Comparison of ENCODE assay signal across 8 cellular contexts in genomic region chr1:45014403-45015028, GRCh38. TPM values are rescaled to one million over a fixed set of nuclear protein-coding genes. Genes with fewer than 3 reads are reported as not detected.
DNase-seq lines count a peak whose midpoint lies in the region; ATAC-seq and TF ChIP-seq lines count a peak whose summit lies in the region.

No MANE protein-coding gene starts in this region.

- no peak overlapping the region for H2AFZ ChIP-seq in OCI-LY3 (ENCODE audit: low read depth, low read length)

- no peaks in the 10 kb centered on the region for H3K36me3 ChIP-seq in OCI-LY3 (replicated peaks; ENCODE audit: low read depth, low read length)

- TF ChIP-seq CTCF in OCI-LY3 (IDR thresholded peaks at IDR 0.05; ENCODE audit: low read depth, low read length) (peak; percentile 84), natural killer cell (IDR thresholded peaks at IDR 0.05) (peak; percentile 79)

- H3K36me3 Mint-ChIP-seq in IgD-negative memory B cell (no peaks in the 10 kb centered on the region), natural killer cell (no peaks in the 10 kb centered on the region)
- H3K36me3 Mint-ChIP-seq in stimulated activated memory B cell treated with anti-CD40 and anti-IgM and Interleukin-4, amounts not matched to agents 10 μg/mL and 1 μg/mL and 100 μg/mL, for 72 hours: peaks cover 17% of the 10 kb centered on the region

- no peaks in the 10 kb centered on the region; the same call in 1 of the 2 replicates for H3K79me2 ChIP-seq in OCI-LY3 (ENCODE audit: low read length)

- no peak for TF ChIP-seq POLR2A in erythroblast (IDR thresholded peaks at IDR 0.05; ENCODE audit: low read length)

- peak; percentile 66 for DNase-seq in COLO829 (ENCODE audit: low spot score)
- DNase-seq in activated T-cell treated with anti-CD3 and anti-CD28 coated beads for 24 hours (ENCODE audit: low read depth): peak; percentile 71
- DNase-seq in erythroblast (lab: John Stamatoyannopoulos, UW): peak; percentile 89 to 93
- peak; percentile 67 for DNase-seq in natural killer cell

- H3K4me2 ChIP-seq in OCI-LY3 (ENCODE audit: low read length): no peak overlapping the region

- no peaks in the 10 kb centered on the region for H4K20me1 ChIP-seq in OCI-LY3 (ENCODE audit: insufficient read depth, low read length)

- H3K27me3 Mint-ChIP-seq in IgD-negative memory B cell (peaks cover 1% of the 10 kb centered on the region), natural killer cell (ENCODE audit: low read depth in 2 of 2) (no peaks in the 10 kb centered on the region)
- no peaks in the 10 kb centered on the region for H3K27me3 Mint-ChIP-seq in stimulated activated memory B cell treated with anti-CD40 and anti-IgM and Interleukin-4, amounts not matched to agents 10 μg/mL and 1 μg/mL and 100 μg/mL, for 72 hours

- peak; percentile 48 to 67 (median 48) for ATAC-seq in natural killer cell
- peak; percentile 39 for ATAC-seq in stimulated activated memory B cell treated with anti-CD40 and anti-IgM and Interleukin-4, amounts not matched to agents 10 μg/mL and 1 μg/mL and 100 μg/mL, for 72 hours
- no peak for ATAC-seq in GM21737 (IDR thresholded peaks at IDR 0.05; ENCODE audit: unreplicated experiment)

- intact Hi-C loops in natural killer cell (cut with micrococcal nuclease): loop anchor here (1.0 to 5.0 kb wide), 4 partner anchors 237 to 556 kb away; partner anchors contain the start of gene RPS8

- no peak overlapping the region for H3K4me3 ChIP-seq in OCI-LY3 (ENCODE audit: low read length)

- no peak overlapping the region for H3K9ac ChIP-seq in OCI-LY3 (ENCODE audit: low read length)

- no peak overlapping the region for H3K27ac ChIP-seq in OCI-LY3 (ENCODE audit: low read length)

- peaks cover 18 to 37% (median 32%) of the 10 kb centered on the region in 3 donors for H3K4me1 Mint-ChIP-seq in IgD-negative memory B cell
- H3K4me1 Mint-ChIP-seq in natural killer cell: peaks cover 34 to 48% of the 10 kb centered on the region in 2 donors
- peaks cover 48% of the 10 kb centered on the region for H3K4me1 Mint-ChIP-seq in stimulated activated memory B cell treated with anti-CD40 and anti-IgM and Interleukin-4, amounts not matched to agents 10 μg/mL and 1 μg/mL and 100 μg/mL, for 72 hours

- H3K27ac Mint-ChIP-seq in IgD-negative memory B cell: peak overlapping the region; percentile 39 to 84 (median 52)
- H3K27ac Mint-ChIP-seq in natural killer cell: peak overlapping the region; percentile 51 to 77
- peak overlapping the region; percentile 59 for H3K27ac Mint-ChIP-seq in stimulated activated memory B cell treated with anti-CD40 and anti-IgM and Interleukin-4, amounts not matched to agents 10 μg/mL and 1 μg/mL and 100 μg/mL, for 72 hours

- H3K9me3 ChIP-seq in OCI-LY3 (ENCODE audit: insufficient read depth, low read length): no peaks in the 10 kb centered on the region

- H3K9me3 Mint-ChIP-seq in IgD-negative memory B cell (no peaks in the 10 kb centered on the region), natural killer cell (no peaks in the 10 kb centered on the region)
- no peaks in the 10 kb centered on the region for H3K9me3 Mint-ChIP-seq in stimulated activated memory B cell treated with anti-CD40 and anti-IgM and Interleukin-4, amounts not matched to agents 10 μg/mL and 1 μg/mL and 100 μg/mL, for 72 hours

- H3K4me3 Mint-ChIP-seq in IgD-negative memory B cell: peak overlapping the region; percentile 45 to 87 (median 84)
- H3K4me3 Mint-ChIP-seq in natural killer cell: peak overlapping the region; percentile 72
- H3K4me3 Mint-ChIP-seq in stimulated activated memory B cell treated with anti-CD40 and anti-IgM and Interleukin-4, amounts not matched to agents 10 μg/mL and 1 μg/mL and 100 μg/mL, for 72 hours: peak overlapping the region; percentile 21

- peaks cover 16% of the 10 kb centered on the region for H3K4me1 ChIP-seq in OCI-LY3 (ENCODE audit: low read length)

- no peaks in the 10 kb centered on the region for H3K27me3 ChIP-seq in OCI-LY3 (ENCODE audit: low read depth, low read length)

RNA-seq across cellular contexts. Expression of gene UROD, which starts 2.5 kb away (rescaled TPM):
- polyA plus RNA-seq in IgD-negative memory B cell: 52.8 TPM
- total RNA-seq in natural killer cell: 10 to 100 TPM; 54.5 to 65.4 (median 56.6) TPM

RNA-seq across cellular contexts. Expression of gene HECTD3, which starts 3.4 kb away (rescaled TPM):
- polyA plus RNA-seq in IgD-negative memory B cell: 27.2 TPM
- 10 to 100 TPM; 56.6 to 67.4 (median 64.4) TPM for total RNA-seq in natural killer cell

RNA-seq across cellular contexts. Expression of gene EIF2B3, which starts 28.1 kb away (rescaled TPM):
- 19.3 TPM for polyA plus RNA-seq in IgD-negative memory B cell
- total RNA-seq in natural killer cell: 10 to 100 TPM; 12.4 to 19.1 (median 14.3) TPM

Comparison
In these comparisons a context has a peak if more than half of its experiments do, and no peak if none do; other contexts are left out.
1. H3K4me3 Mint-ChIP-seq: peak in every context shown above with its lines; median percentile 84 in IgD-negative memory B cell; 72 in natural killer cell; 21 in stimulated activated memory B cell treated with anti-CD40 and anti-IgM and Interleukin-4, amounts not matched to agents 10 μg/mL and 1 μg/mL and 100 μg/mL, for 72 hours.